Comparison of ENCODE assay signal across 1 cellular context in the genomic region with DNA sequence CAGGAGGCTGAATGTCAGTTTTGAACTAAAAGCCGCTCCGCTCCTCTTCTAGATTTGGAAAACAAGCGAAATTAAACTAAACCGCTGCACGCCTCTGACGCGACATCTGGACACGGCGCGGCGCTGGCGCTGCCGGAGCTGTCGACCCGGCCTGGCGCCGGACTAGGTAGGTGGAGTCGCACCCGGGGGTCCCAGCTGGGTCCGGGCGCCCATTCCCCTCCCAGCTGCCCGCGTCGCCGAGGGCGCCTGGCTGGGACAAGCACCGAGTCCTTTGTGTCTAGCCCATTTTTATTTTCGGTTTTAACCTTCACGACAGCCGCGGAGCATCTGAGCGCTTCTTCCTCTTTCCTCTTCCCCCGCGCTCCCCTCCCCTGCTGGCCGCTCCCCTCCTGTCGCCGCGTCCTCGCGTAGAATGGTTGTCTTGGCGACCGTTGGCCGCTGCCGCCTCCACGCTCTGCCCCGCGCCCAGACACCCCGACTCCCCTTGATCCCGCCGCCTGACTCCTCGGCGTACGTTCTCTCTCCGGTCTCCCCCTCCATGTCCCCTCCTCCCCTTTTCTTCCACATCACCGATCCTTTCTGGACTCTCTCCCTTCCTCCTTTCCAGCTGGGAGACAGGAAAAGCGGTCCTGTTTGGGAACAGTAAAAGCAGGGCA.
TF ChIP-seq lines count a peak whose summit lies in the region.

No MANE protein-coding gene starts in this region.

TF ChIP-seq in H1, 55 proteins besides CTCF, POLR2A, EP300 and RAD21:
- TF ChIP-seq EGR1 (IDR thresholded peaks at IDR 0.05; ENCODE audit: borderline replicate concordance, low read depth, low read length) = 0 out of 2 replicates have a peak, but pooled peaks have one; percentile 9
- TF ChIP-seq KDM5A (IDR thresholded peaks at IDR 0.05; ENCODE audit: low read length) = no peak
- TF ChIP-seq, protein P1, sequence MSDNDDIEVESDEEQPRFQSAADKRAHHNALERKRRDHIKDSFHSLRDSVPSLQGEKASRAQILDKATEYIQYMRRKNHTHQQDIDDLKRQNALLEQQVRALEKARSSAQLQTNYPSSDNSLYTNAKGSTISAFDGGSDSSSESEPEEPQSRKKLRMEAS (IDR thresholded peaks at IDR 0.05) = peak; percentile 55; the same call in 1 of the 2 replicates
- TF ChIP-seq TBP (IDR thresholded peaks at IDR 0.05; ENCODE audit: low read depth, low read length) = no peak
- TF ChIP-seq CHD2 (IDR thresholded peaks at IDR 0.05; ENCODE audit: low read length) = no peak
- no peak for TF ChIP-seq SP2 (IDR thresholded peaks at IDR 0.05; ENCODE audit: low read length)
- no peak for TF ChIP-seq YY1 (IDR thresholded peaks at IDR 0.05; ENCODE audit: low read depth, low read length)
- TF ChIP-seq, protein P2, sequence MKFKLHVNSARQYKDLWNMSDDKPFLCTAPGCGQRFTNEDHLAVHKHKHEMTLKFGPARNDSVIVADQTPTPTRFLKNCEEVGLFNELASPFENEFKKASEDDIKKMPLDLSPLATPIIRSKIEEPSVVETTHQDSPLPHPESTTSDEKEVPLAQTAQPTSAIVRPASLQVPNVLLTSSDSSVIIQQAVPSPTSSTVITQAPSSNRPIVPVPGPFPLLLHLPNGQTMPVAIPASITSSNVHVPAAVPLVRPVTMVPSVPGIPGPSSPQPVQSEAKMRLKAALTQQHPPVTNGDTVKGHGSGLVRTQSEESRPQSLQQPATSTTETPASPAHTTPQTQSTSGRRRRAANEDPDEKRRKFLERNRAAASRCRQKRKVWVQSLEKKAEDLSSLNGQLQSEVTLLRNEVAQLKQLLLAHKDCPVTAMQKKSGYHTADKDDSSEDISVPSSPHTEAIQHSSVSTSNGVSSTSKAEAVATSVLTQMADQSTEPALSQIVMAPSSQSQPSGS (IDR thresholded peaks at IDR 0.05; ENCODE audit: low read length) = no peak
- no peak for TF ChIP-seq SAP30 (IDR thresholded peaks at IDR 0.05; ENCODE audit: insufficient read depth, insufficient replicate concordance, low read length)
- TF ChIP-seq, protein P3, sequence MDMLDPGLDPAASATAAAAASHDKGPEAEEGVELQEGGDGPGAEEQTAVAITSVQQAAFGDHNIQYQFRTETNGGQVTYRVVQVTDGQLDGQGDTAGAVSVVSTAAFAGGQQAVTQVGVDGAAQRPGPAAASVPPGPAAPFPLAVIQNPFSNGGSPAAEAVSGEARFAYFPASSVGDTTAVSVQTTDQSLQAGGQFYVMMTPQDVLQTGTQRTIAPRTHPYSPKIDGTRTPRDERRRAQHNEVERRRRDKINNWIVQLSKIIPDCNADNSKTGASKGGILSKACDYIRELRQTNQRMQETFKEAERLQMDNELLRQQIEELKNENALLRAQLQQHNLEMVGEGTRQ (IDR thresholded peaks at IDR 0.05; ENCODE audit: low read length) = no peak
- no peak for TF ChIP-seq GTF2F1 (IDR thresholded peaks at IDR 0.05; ENCODE audit: borderline replicate concordance, low read depth, low read length)
- no peak for TF ChIP-seq RFX5 (IDR thresholded peaks at IDR 0.05; ENCODE audit: borderline replicate concordance, low read depth, low read length)
- no peak for TF ChIP-seq GABPA (IDR thresholded peaks at IDR 0.05; ENCODE audit: borderline replicate concordance, insufficient read depth, low read length)
- no peak for TF ChIP-seq SRF (IDR thresholded peaks at IDR 0.05; ENCODE audit: low read depth, low read length)
- no peak for TF ChIP-seq CHD1 (IDR thresholded peaks at IDR 0.05; ENCODE audit: low read depth, low read length)
- TF ChIP-seq BCL11A (IDR thresholded peaks at IDR 0.05; ENCODE audit: low read depth in 2 of 2, low read length in 2 of 2) = no peak
- TF ChIP-seq CBX8 (IDR thresholded peaks at IDR 0.05; ENCODE audit: borderline replicate concordance, low read depth, low read length) = no peak
- no peak for TF ChIP-seq CBX5 (IDR thresholded peaks at IDR 0.05; ENCODE audit: low read depth, low read length)
- no peak for TF ChIP-seq KDM1A (IDR thresholded peaks at IDR 0.05; ENCODE audit: borderline replicate concordance, low read length)
- no peak for TF ChIP-seq HDAC6 (IDR thresholded peaks at IDR 0.05; ENCODE audit: low read depth, low read length)
- TF ChIP-seq POLR2AphosphoS5 (IDR thresholded peaks at IDR 0.05; ENCODE audit: low read depth, low read length) = no peak
- no peak for TF ChIP-seq TCF12 (IDR thresholded peaks at IDR 0.05; ENCODE audit: low read depth, low read length)
- TF ChIP-seq, protein P4, sequence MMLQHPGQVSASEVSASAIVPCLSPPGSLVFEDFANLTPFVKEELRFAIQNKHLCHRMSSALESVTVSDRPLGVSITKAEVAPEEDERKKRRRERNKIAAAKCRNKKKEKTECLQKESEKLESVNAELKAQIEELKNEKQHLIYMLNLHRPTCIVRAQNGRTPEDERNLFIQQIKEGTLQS (IDR thresholded peaks at IDR 0.05; ENCODE audit: insufficient read depth, low read depth, low read length) = no peak
- TF ChIP-seq BACH1 (IDR thresholded peaks at IDR 0.05; ENCODE audit: low read length) = no peak
- no peak for TF ChIP-seq NANOG (IDR thresholded peaks at IDR 0.05; ENCODE audit: insufficient read depth, low read depth, low read length, poor library complexity, severe bottlenecking)
- no peak for TF ChIP-seq FOSL1 (IDR thresholded peaks at IDR 0.05; ENCODE audit: insufficient read depth, low read depth, low read length)
- no peak for TF ChIP-seq BRCA1 (IDR thresholded peaks at IDR 0.05; ENCODE audit: low read depth, low read length)
- TF ChIP-seq, protein P5, sequence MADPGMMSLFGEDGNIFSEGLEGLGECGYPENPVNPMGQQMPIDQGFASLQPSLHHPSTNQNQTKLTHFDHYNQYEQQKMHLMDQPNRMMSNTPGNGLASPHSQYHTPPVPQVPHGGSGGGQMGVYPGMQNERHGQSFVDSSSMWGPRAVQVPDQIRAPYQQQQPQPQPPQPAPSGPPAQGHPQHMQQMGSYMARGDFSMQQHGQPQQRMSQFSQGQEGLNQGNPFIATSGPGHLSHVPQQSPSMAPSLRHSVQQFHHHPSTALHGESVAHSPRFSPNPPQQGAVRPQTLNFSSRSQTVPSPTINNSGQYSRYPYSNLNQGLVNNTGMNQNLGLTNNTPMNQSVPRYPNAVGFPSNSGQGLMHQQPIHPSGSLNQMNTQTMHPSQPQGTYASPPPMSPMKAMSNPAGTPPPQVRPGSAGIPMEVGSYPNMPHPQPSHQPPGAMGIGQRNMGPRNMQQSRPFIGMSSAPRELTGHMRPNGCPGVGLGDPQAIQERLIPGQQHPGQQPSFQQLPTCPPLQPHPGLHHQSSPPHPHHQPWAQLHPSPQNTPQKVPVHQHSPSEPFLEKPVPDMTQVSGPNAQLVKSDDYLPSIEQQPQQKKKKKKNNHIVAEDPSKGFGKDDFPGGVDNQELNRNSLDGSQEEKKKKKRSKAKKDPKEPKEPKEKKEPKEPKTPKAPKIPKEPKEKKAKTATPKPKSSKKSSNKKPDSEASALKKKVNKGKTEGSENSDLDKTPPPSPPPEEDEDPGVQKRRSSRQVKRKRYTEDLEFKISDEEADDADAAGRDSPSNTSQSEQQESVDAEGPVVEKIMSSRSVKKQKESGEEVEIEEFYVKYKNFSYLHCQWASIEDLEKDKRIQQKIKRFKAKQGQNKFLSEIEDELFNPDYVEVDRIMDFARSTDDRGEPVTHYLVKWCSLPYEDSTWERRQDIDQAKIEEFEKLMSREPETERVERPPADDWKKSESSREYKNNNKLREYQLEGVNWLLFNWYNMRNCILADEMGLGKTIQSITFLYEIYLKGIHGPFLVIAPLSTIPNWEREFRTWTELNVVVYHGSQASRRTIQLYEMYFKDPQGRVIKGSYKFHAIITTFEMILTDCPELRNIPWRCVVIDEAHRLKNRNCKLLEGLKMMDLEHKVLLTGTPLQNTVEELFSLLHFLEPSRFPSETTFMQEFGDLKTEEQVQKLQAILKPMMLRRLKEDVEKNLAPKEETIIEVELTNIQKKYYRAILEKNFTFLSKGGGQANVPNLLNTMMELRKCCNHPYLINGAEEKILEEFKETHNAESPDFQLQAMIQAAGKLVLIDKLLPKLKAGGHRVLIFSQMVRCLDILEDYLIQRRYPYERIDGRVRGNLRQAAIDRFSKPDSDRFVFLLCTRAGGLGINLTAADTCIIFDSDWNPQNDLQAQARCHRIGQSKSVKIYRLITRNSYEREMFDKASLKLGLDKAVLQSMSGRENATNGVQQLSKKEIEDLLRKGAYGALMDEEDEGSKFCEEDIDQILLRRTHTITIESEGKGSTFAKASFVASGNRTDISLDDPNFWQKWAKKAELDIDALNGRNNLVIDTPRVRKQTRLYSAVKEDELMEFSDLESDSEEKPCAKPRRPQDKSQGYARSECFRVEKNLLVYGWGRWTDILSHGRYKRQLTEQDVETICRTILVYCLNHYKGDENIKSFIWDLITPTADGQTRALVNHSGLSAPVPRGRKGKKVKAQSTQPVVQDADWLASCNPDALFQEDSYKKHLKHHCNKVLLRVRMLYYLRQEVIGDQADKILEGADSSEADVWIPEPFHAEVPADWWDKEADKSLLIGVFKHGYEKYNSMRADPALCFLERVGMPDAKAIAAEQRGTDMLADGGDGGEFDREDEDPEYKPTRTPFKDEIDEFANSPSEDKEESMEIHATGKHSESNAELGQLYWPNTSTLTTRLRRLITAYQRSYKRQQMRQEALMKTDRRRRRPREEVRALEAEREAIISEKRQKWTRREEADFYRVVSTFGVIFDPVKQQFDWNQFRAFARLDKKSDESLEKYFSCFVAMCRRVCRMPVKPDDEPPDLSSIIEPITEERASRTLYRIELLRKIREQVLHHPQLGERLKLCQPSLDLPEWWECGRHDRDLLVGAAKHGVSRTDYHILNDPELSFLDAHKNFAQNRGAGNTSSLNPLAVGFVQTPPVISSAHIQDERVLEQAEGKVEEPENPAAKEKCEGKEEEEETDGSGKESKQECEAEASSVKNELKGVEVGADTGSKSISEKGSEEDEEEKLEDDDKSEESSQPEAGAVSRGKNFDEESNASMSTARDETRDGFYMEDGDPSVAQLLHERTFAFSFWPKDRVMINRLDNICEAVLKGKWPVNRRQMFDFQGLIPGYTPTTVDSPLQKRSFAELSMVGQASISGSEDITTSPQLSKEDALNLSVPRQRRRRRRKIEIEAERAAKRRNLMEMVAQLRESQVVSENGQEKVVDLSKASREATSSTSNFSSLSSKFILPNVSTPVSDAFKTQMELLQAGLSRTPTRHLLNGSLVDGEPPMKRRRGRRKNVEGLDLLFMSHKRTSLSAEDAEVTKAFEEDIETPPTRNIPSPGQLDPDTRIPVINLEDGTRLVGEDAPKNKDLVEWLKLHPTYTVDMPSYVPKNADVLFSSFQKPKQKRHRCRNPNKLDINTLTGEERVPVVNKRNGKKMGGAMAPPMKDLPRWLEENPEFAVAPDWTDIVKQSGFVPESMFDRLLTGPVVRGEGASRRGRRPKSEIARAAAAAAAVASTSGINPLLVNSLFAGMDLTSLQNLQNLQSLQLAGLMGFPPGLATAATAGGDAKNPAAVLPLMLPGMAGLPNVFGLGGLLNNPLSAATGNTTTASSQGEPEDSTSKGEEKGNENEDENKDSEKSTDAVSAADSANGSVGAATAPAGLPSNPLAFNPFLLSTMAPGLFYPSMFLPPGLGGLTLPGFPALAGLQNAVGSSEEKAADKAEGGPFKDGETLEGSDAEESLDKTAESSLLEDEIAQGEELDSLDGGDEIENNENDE (IDR thresholded peaks at IDR 0.05; ENCODE audit: insufficient replicate concordance, low read length) = no peak
- TF ChIP-seq KDM4A (IDR thresholded peaks at IDR 0.05; ENCODE audit: low read depth, low read length, severe bottlenecking) = peak; percentile 60
- peak; percentile 88 for TF ChIP-seq CREB1 (IDR thresholded peaks at IDR 0.05)
- no peak for TF ChIP-seq TAF1 (IDR thresholded peaks at IDR 0.05; ENCODE audit: low read depth, low read length)
- TF ChIP-seq TAF7 (optimal IDR thresholded peaks at IDR 0.05; ENCODE audit: borderline replicate concordance, low read depth, low read length) = no peak
- TF ChIP-seq NRF1 (IDR thresholded peaks at IDR 0.05; ENCODE audit: low read depth, low read length) = no peak
- peak; percentile 67 for TF ChIP-seq SUZ12 (IDR thresholded peaks at IDR 0.05; ENCODE audit: low read length)
- TF ChIP-seq POU5F1 (IDR thresholded peaks at IDR 0.05; ENCODE audit: low read depth, low read length) = no peak
- no peak for TF ChIP-seq SIRT6 (IDR thresholded peaks at IDR 0.05; ENCODE audit: low read length)
- TF ChIP-seq RNF2 (IDR thresholded peaks at IDR 0.05; ENCODE audit: borderline replicate concordance, low read depth, low read length, missing control alignments, poor library complexity, severe bottlenecking) = peak; percentile 85
- TF ChIP-seq SP1 (IDR thresholded peaks at IDR 0.05; ENCODE audit: low read depth, low read length) = no peak
- no peak for TF ChIP-seq TEAD4 (IDR thresholded peaks at IDR 0.05; ENCODE audit: low read depth, low read length)
- no peak for TF ChIP-seq ZNF274 (IDR thresholded peaks at IDR 0.05; ENCODE audit: borderline replicate concordance, extremely low read depth, low read length)
- TF ChIP-seq JUN (IDR thresholded peaks at IDR 0.05; ENCODE audit: low read depth, low read length) = no peak
- TF ChIP-seq CEBPB (IDR thresholded peaks at IDR 0.05; ENCODE audit: low read depth, low read length) = no peak
- TF ChIP-seq RXRA (IDR thresholded peaks at IDR 0.05; ENCODE audit: insufficient read depth, low read depth, low read length) = no peak
- peak; percentile 56 to 95; a peak in 2 of 4 replicates for TF ChIP-seq SIN3A (conservative IDR thresholded peaks at IDR 0.05 in 1 of 2, IDR thresholded peaks at IDR 0.05 in 1 of 2; ENCODE audit: low read depth in 1 of 2, low read length in 2 of 2)
- no peak for TF ChIP-seq SP4 (IDR thresholded peaks at IDR 0.05; ENCODE audit: low read length)
- TF ChIP-seq MAFK (IDR thresholded peaks at IDR 0.05; ENCODE audit: low read depth, low read length) = no peak
- 0 out of 4 replicates have a peak, but pooled peaks of 1 of the 2 experiments have one; percentile 58 for TF ChIP-seq HDAC2 (IDR thresholded peaks at IDR 0.05; ENCODE audit: borderline replicate concordance in 1 of 2, low read depth in 2 of 2, low read length in 2 of 2)
- peak; percentile 74 for TF ChIP-seq RBBP5 (IDR thresholded peaks at IDR 0.05; ENCODE audit: borderline replicate concordance, low read depth, low read length)
- no peak for TF ChIP-seq EZH2 (IDR thresholded peaks at IDR 0.05; ENCODE audit: low read depth, low read length, severe bottlenecking)
- no peak for TF ChIP-seq JUND (IDR thresholded peaks at IDR 0.05; ENCODE audit: low read length)
- TF ChIP-seq, protein P6, sequence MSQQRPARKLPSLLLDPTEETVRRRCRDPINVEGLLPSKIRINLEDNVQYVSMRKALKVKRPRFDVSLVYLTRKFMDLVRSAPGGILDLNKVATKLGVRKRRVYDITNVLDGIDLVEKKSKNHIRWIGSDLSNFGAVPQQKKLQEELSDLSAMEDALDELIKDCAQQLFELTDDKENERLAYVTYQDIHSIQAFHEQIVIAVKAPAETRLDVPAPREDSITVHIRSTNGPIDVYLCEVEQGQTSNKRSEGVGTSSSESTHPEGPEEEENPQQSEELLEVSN (IDR thresholded peaks at IDR 0.05) = no peak
- peak; percentile 92 for TF ChIP-seq ASH2L (IDR thresholded peaks at IDR 0.05; ENCODE audit: low read length)
- TF ChIP-seq CTBP2 (IDR thresholded peaks at IDR 0.05; ENCODE audit: borderline replicate concordance, insufficient read depth, insufficient read length, low read length) = no peak
- TF ChIP-seq SIX5 (IDR thresholded peaks at IDR 0.05; ENCODE audit: low read depth, low read length) = no peak
- 0 out of 2 replicates have a peak, but pooled peaks have one; percentile 24 for TF ChIP-seq PHF8 (conservative IDR thresholded peaks at IDR 0.05; ENCODE audit: low read depth, low read length)
